ENCODE assay signal across 11 cellular contexts in the genomic region with DNA sequence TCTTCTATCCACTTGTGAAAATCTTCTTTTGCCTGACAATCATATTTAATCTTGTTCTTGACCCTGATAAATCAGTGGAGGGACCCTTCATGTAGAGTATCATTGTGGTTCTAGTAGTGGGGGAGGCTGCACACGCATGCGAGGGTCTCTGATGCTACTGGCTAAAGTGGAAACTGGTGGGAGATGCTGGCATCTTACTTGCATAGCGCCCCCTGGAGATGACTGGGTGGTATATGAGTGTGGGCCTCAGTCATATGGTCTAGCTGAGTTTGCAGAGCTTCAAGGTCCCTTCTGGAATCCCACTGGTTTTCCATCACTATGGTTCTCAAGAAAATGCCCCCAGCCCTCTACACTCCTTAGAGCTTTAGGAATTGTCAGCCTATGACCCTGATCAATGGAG.
DNase-seq lines count a peak whose midpoint lies in the region; ATAC-seq and TF ChIP-seq lines count a peak whose summit lies in the region.
"Had no signal": no experiment of that assay in that cellular context is flagged by ENCODE, and none has a peak within 500 bp of the region (broad histone marks: within the 10 kb centered on the region; RNA-seq: fewer than 3 reads in every experiment).

No MANE protein-coding gene starts in this region.

- TF ChIP-seq POLR2A in erythroblast (IDR thresholded peaks at IDR 0.05; ENCODE audit: low read length): no peak
- no peak for TF ChIP-seq POLR2A in uterus (IDR thresholded peaks at IDR 0.05)

- no peak; the same call in 1 of the 2 replicates for TF ChIP-seq RAD21 in SK-N-SH (IDR thresholded peaks at IDR 0.05; ENCODE audit: low read length)

- WGBS in SK-N-SH (ENCODE audit: low lambda C conversion rate): 70% methylated on average over 3 of the region's 3 CpGs

- H3K36me3 ChIP-seq in SK-N-SH (replicated peaks in 1 of 2; ENCODE audit: control insufficient read depth in 1 of 2, insufficient read depth in 2 of 2, low read length in 1 of 2): peaks cover 0 to 10% of the 10 kb centered on the region in 2 experiments
- H3K36me3 ChIP-seq in uterus: no peaks in the 10 kb centered on the region
- H3K36me3 ChIP-seq: esophagus muscularis mucosa had no signal

- no peak overlapping the region for H3K27ac Mint-ChIP-seq in stimulated activated memory B cell treated with anti-CD40 and anti-IgM and Interleukin-4, amounts not matched to agents 10 μg/mL and 1 μg/mL and 100 μg/mL, for 72 hours
- H3K27ac Mint-ChIP-seq: nephron had no signal

- no peaks in the 10 kb centered on the region for H3K27me3 Mint-ChIP-seq in stimulated activated memory B cell treated with anti-CD40 and anti-IgM and Interleukin-4, amounts not matched to agents 10 μg/mL and 1 μg/mL and 100 μg/mL, for 72 hours

- no peak overlapping the region for H3K9ac ChIP-seq in SK-N-SH

- no peak overlapping the region for H3K4me3 Mint-ChIP-seq in stimulated activated memory B cell treated with anti-CD40 and anti-IgM and Interleukin-4, amounts not matched to agents 10 μg/mL and 1 μg/mL and 100 μg/mL, for 72 hours
- H3K4me3 Mint-ChIP-seq: nephron had no signal

- peak; percentile 16 for TF ChIP-seq CTCF in AG04449 (IDR thresholded peaks at IDR 0.05; ENCODE audit: insufficient read depth, low read length, missing control alignments)
- TF ChIP-seq CTCF in GM12873 (IDR thresholded peaks at IDR 0.05; ENCODE audit: insufficient read depth, low read depth, low read length, missing control alignments): peak; percentile 54
- TF ChIP-seq CTCF in SK-N-SH (IDR thresholded peaks at IDR 0.05): peak; percentile 50
- no peak for TF ChIP-seq CTCF in uterus (IDR thresholded peaks at IDR 0.05)

- POLR2A ChIA-PET in AG04449 (lab: Yijun Ruan, JAX) (no interaction called here), SK-N-SH (lab: Yijun Ruan, JAX) (no interaction called here)

- H3K9me3 ChIP-seq in SK-N-SH (peaks cover 26% of the 10 kb centered on the region), uterus (no peaks in the 10 kb centered on the region)

- no peaks in the 10 kb centered on the region for H3K36me3 Mint-ChIP-seq in stimulated activated memory B cell treated with anti-CD40 and anti-IgM and Interleukin-4, amounts not matched to agents 10 μg/mL and 1 μg/mL and 100 μg/mL, for 72 hours

- no peaks in the 10 kb centered on the region for H3F3A ChIP-seq in SK-N-SH (replicated peaks; ENCODE audit: insufficient read depth)

- no peaks in the 10 kb centered on the region for H3K9me2 ChIP-seq in SK-N-SH

- intact Hi-C loops in uterus (cut with DNase I; ENCODE audit: low total_unique reads): no loop called here

- H3K27me3 ChIP-seq in SK-N-SH (ENCODE audit: insufficient read depth): no peaks in the 10 kb centered on the region
- H3K27me3 ChIP-seq in uterus: no peaks in the 10 kb centered on the region
- H3K27me3 ChIP-seq: esophagus muscularis mucosa had no signal

- no peaks in the 10 kb centered on the region for H3K4me1 Mint-ChIP-seq in stimulated activated memory B cell treated with anti-CD40 and anti-IgM and Interleukin-4, amounts not matched to agents 10 μg/mL and 1 μg/mL and 100 μg/mL, for 72 hours
- H3K4me1 Mint-ChIP-seq: nephron had no signal

- H3K27ac ChIP-seq in SK-N-SH (ENCODE audit: low read depth in 2 of 2, low read length in 1 of 2): no peak overlapping the region
- H3K27ac ChIP-seq in uterus: no peak overlapping the region
- H3K27ac ChIP-seq: esophagus muscularis mucosa had no signal

- H4K20me1 ChIP-seq in SK-N-SH (ENCODE audit: insufficient read depth): no peaks in the 10 kb centered on the region

- H3K4me3 ChIP-seq in AG04449 (ENCODE audit: low read depth, low read length): no peak overlapping the region
- H3K4me3 ChIP-seq in SK-N-SH (ENCODE audit: low read depth in 2 of 2, low read length in 1 of 2): no peak overlapping the region
- no peak overlapping the region for H3K4me3 ChIP-seq in uterus
- H3K4me3 ChIP-seq: esophagus muscularis mucosa had no signal

- H3K4me2 ChIP-seq in SK-N-SH: no peak overlapping the region

- TF ChIP-seq EP300 in SK-N-SH (IDR thresholded peaks at IDR 0.05; ENCODE audit: borderline replicate concordance in 1 of 2, low read depth in 1 of 2, low read length in 1 of 2): no peak

- CTCF ChIA-PET in AG04449 (lab: Yijun Ruan, JAX) (interaction anchor here (0.8 to 1.2 kb wide), 4 partner anchors 11 to 506 kb away, joined by 3 read pairs; no protein-coding TSS in a partner anchor), SK-N-SH (lab: Yijun Ruan, JAX) (interaction anchor here (0.6 to 1.9 kb wide), 5 partner anchors 8 to 565 kb away, joined by 3 to 9 read pairs (median 3); no protein-coding TSS in a partner anchor)

- H3K9me3 Mint-ChIP-seq in stimulated activated memory B cell treated with anti-CD40 and anti-IgM and Interleukin-4, amounts not matched to agents 10 μg/mL and 1 μg/mL and 100 μg/mL, for 72 hours: peaks cover 15% of the 10 kb centered on the region

- ATAC-seq in stimulated activated memory B cell treated with anti-CD40 and anti-IgM and Interleukin-4, amounts not matched to agents 10 μg/mL and 1 μg/mL and 100 μg/mL, for 72 hours: no peak
- ATAC-seq in HG03108 (IDR thresholded peaks at IDR 0.05; ENCODE audit: unreplicated experiment): no peak

- DNase-seq in AG04449 (ENCODE audit: low read depth, low spot score): no peak
- peak; percentile 8 for DNase-seq in SK-N-SH
- DNase-seq in erythroblast (lab: John Stamatoyannopoulos, UW): peak; percentile 15 to 34
- no peak for DNase-seq in HPDE6-E6E7 (ENCODE audit: extremely low spot score)
- DNase-seq in uterus: no peak
- DNase-seq: activated CD8-positive, alpha-beta memory T cell treated with anti-CD3 and anti-CD28 coated beads for 24 hours had no signal

- H3K79me2 ChIP-seq in SK-N-SH (ENCODE audit: insufficient read depth): no peaks in the 10 kb centered on the region

- no peaks in the 10 kb centered on the region for H3K4me1 ChIP-seq in SK-N-SH (ENCODE audit: control insufficient read depth in 1 of 2, insufficient read depth in 2 of 2, low read depth in 1 of 2, low read length in 1 of 2)
- H3K4me1 ChIP-seq in uterus: no peaks in the 10 kb centered on the region

- no peak overlapping the region for H2AFZ ChIP-seq in SK-N-SH (ENCODE audit: low read depth)

TF ChIP-seq in SK-N-SH, 30 proteins besides CTCF, POLR2A, EP300 and RAD21:
- no peak for TF ChIP-seq FOSL2 (IDR thresholded peaks at IDR 0.05; ENCODE audit: borderline replicate concordance, low read depth)
- TF ChIP-seq NFIC (IDR thresholded peaks at IDR 0.05; ENCODE audit: borderline replicate concordance): no peak
- TF ChIP-seq GATA2 (CRISPR knock-in tag; IDR thresholded peaks at IDR 0.05): no peak
- TF ChIP-seq TCF12 (IDR thresholded peaks at IDR 0.05): no peak
- TF ChIP-seq GABPA (IDR thresholded peaks at IDR 0.05; ENCODE audit: low read depth): no peak
TF ChIP-seq in SK-N-SH: peak in this region for 0.

Comparison
In these comparisons a context has a peak if more than half of its experiments do, and no peak if none do; other contexts are left out.
1. DNase-seq: peak in SK-N-SH (single experiment) and erythroblast (2 of 2); none in AG04449 (single experiment), HPDE6-E6E7 (single experiment) and uterus (0 of 2).
2. CTCF ChIP-seq: peak in AG04449 (single experiment), GM12873 (single experiment) and SK-N-SH (single experiment); none in uterus (0 of 4).